18 cellular contexts compared by ENCODE assay signal in the genomic region with DNA sequence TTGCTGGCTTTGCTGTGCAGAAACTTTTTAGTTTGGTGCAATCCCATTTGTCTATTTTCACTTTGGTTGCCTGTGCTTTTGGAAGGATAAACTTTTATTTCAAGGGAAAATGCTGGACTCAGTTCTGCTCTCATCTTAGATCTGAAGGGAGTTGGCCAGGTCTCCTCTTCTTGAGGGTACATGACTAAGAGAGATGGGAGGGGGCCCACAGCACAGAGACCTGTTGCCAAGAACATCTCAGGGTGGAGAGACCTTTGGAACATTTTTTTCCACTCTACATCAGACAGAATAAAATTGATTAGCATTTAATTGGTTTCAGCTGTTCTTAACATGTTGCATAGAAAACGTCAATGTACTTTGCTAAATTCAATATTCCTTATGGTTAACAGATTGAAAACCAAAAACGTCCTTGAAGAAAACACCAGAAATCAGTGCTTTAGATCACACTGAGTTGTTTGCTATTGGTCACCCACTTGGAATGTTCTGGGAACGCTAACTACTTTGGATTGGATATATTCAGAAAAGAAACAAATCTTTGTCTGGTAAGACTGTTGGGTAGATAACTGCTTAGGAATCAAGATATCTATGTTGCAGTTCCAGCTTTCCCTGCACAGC. TPM values are rescaled to one million over a fixed set of nuclear protein-coding genes. Genes with fewer than 3 reads are reported as not detected.
DNase-seq lines count a peak whose midpoint lies in the region; ATAC-seq and TF ChIP-seq lines count a peak whose summit lies in the region.
"Had no signal": no experiment of that assay in that cellular context is flagged by ENCODE, and none has a peak within 500 bp of the region (broad histone marks: within the 10 kb centered on the region; RNA-seq: fewer than 3 reads in every experiment).

No MANE protein-coding gene starts in this region.

- H3K4me1 Mint-ChIP-seq in stimulated activated naive B cell treated with anti-CD40 and anti-IgM and Interleukin-4, amounts not matched to agents 10 μg/mL and 1 μg/mL and 100 μg/mL, for 72 hours = no peaks in the 10 kb centered on the region
- H3K4me1 Mint-ChIP-seq: neural progenitor cell, T-cell had no signal

- intact Hi-C loops in sciatic nerve (cut with DNase I) = no loop called here

- H3K27me3 Mint-ChIP-seq in stimulated activated naive B cell treated with anti-CD40 and anti-IgM and Interleukin-4, amounts not matched to agents 10 μg/mL and 1 μg/mL and 100 μg/mL, for 72 hours = peaks cover 28 to 40% of the 10 kb centered on the region in 2 donors

- no peak overlapping the region for H3K4me3 Mint-ChIP-seq in stimulated activated naive B cell treated with anti-CD40 and anti-IgM and Interleukin-4, amounts not matched to agents 10 μg/mL and 1 μg/mL and 100 μg/mL, for 72 hours
- H3K4me3 Mint-ChIP-seq: activated naive CD4-positive, alpha-beta T cell treated with anti-CD3 and anti-CD28 coated beads for 36 hours; neural progenitor cell; T-cell had no signal

- H3K4me1 ChIP-seq in adipocyte (ENCODE audit: control insufficient read depth, insufficient read depth, low read length) = peaks cover 23% of the 10 kb centered on the region
- H3K4me1 ChIP-seq in effector memory CD4-positive, alpha-beta T cell (ENCODE audit: control insufficient read depth, insufficient read depth, low read length, poor library complexity, severe bottlenecking) = no peaks in the 10 kb centered on the region

- no peaks in the 10 kb centered on the region for H3K27me3 ChIP-seq in adipocyte (replicated peaks; ENCODE audit: control insufficient read depth, insufficient read depth, low read length)
- peaks cover 3% of the 10 kb centered on the region for H3K27me3 ChIP-seq in effector memory CD4-positive, alpha-beta T cell (replicated peaks; ENCODE audit: control insufficient read depth, insufficient read depth, low read length, poor library complexity, severe bottlenecking)
- H3K27me3 ChIP-seq: neural progenitor cell had no signal

- no peaks in the 10 kb centered on the region for H3K9me3 ChIP-seq in adipocyte (ENCODE audit: control insufficient read depth, low read length)
- H3K9me3 ChIP-seq in effector memory CD4-positive, alpha-beta T cell (ENCODE audit: control insufficient read depth, low read length) = no peaks in the 10 kb centered on the region

- H3K36me3 ChIP-seq in adipocyte (ENCODE audit: control insufficient read depth, insufficient read depth, low read length, severe bottlenecking) = no peaks in the 10 kb centered on the region
- no peaks in the 10 kb centered on the region for H3K36me3 ChIP-seq in effector memory CD4-positive, alpha-beta T cell (ENCODE audit: control insufficient read depth, insufficient read depth, low read length)
- H3K36me3 ChIP-seq: neural progenitor cell had no signal

- H3K4me3 ChIP-seq in adipocyte (ENCODE audit: low read length) = peak overlapping the region; percentile 63
- H3K4me3 ChIP-seq in fibroblast of villous mesenchyme (ENCODE audit: low read depth, low read length) = no peak overlapping the region
- no peak overlapping the region for H3K4me3 ChIP-seq in effector memory CD4-positive, alpha-beta T cell (ENCODE audit: insufficient read depth, low read depth, low read length, poor library complexity, severe bottlenecking)
- H3K4me3 ChIP-seq: neural progenitor cell had no signal

- no peak for TF ChIP-seq CTCF in fibroblast of villous mesenchyme (IDR thresholded peaks at IDR 0.05; ENCODE audit: insufficient read depth, low read depth, low read length)

- DNase-seq in AG20443 (ENCODE audit: low spot score) = peak; percentile 64
- peak; percentile 82 for DNase-seq in adipocyte (ENCODE audit: low read depth)
- peak; percentile 62 for DNase-seq in fibroblast of villous mesenchyme (ENCODE audit: low read depth)
- no peak for DNase-seq in sciatic nerve (ENCODE audit: low spot score)
- no peak for DNase-seq in NCI-H226
- no peak for DNase-seq in stimulated activated naive B cell treated with anti-CD40 and anti-IgM and Interleukin-4, amounts not matched to agents 10 μg/mL and 1 μg/mL and 100 μg/mL, for 72 hours
- DNase-seq in effector memory CD4-positive, alpha-beta T cell = no peak
- DNase-seq: activated naive CD4-positive, alpha-beta T cell treated with anti-CD3 and anti-CD28 coated beads for 36 hours; DMS 273 treated with DMSO at 0.1 percent for 48 hours; NCI-H146; NCI-H510A treated with DMSO at 0.1 percent for 48 hours; stimulated activated naive CD4-positive, alpha-beta T cell treated with Interleukin-2 at 50 U/mL for 16 hours; T-cell had no signal

- H3K9me3 Mint-ChIP-seq in stimulated activated naive B cell treated with anti-CD40 and anti-IgM and Interleukin-4, amounts not matched to agents 10 μg/mL and 1 μg/mL and 100 μg/mL, for 72 hours = peaks cover 0 to 3% of the 10 kb centered on the region in 2 donors
- H3K9me3 Mint-ChIP-seq: activated naive CD4-positive, alpha-beta T cell treated with anti-CD3 and anti-CD28 coated beads for 36 hours; neural progenitor cell; T-cell had no signal

- peak; percentile 90 for ATAC-seq in sciatic nerve
- ATAC-seq in GM19035 (IDR thresholded peaks at IDR 0.05; ENCODE audit: unreplicated experiment) = no peak
- ATAC-seq in stimulated activated naive B cell treated with anti-CD40 and anti-IgM and Interleukin-4, amounts not matched to agents 10 μg/mL and 1 μg/mL and 100 μg/mL, for 72 hours (replicated peaks) = no peak
- ATAC-seq: HCT116, Panc1, T-cell had no signal

- peak overlapping the region; percentile 38 for H3K9ac ChIP-seq in adipocyte (ENCODE audit: low read length)
- H3K9ac ChIP-seq: KMS-11, neural progenitor cell had no signal

- no peaks in the 10 kb centered on the region for H3K36me3 Mint-ChIP-seq in stimulated activated naive B cell treated with anti-CD40 and anti-IgM and Interleukin-4, amounts not matched to agents 10 μg/mL and 1 μg/mL and 100 μg/mL, for 72 hours
- H3K36me3 Mint-ChIP-seq: neural progenitor cell, T-cell had no signal

- no peak overlapping the region for H3K27ac ChIP-seq in effector memory CD4-positive, alpha-beta T cell (ENCODE audit: insufficient read depth, low read length, poor library complexity, severe bottlenecking)
- H3K27ac ChIP-seq: KMS-11, neural progenitor cell had no signal

- H3K27ac Mint-ChIP-seq in stimulated activated naive B cell treated with anti-CD40 and anti-IgM and Interleukin-4, amounts not matched to agents 10 μg/mL and 1 μg/mL and 100 μg/mL, for 72 hours = no peak overlapping the region
- H3K27ac Mint-ChIP-seq: activated naive CD4-positive, alpha-beta T cell treated with anti-CD3 and anti-CD28 coated beads for 36 hours; neural progenitor cell; T-cell had no signal

RNA-seq across cellular contexts. Expression of a gene that starts 36.4 kb away (rescaled TPM):
- 997 and 1,795 TPM in 2 replicates for total RNA-seq in fibroblast of villous mesenchyme
- total RNA-seq in sciatic nerve = 480 TPM

Comparison
In these comparisons a context has a peak if more than half of its experiments do, and no peak if none do; other contexts are left out.
1. DNase-seq: peak in AG20443 (single experiment), adipocyte (single experiment) and fibroblast of villous mesenchyme (single experiment); none in sciatic nerve (single experiment), NCI-H226 (single experiment), stimulated activated naive B cell treated with anti-CD40 and anti-IgM and Interleukin-4, amounts not matched to agents 10 μg/mL and 1 μg/mL and 100 μg/mL, for 72 hours (single experiment) and effector memory CD4-positive, alpha-beta T cell (0 of 3).